In the genomic region with DNA sequence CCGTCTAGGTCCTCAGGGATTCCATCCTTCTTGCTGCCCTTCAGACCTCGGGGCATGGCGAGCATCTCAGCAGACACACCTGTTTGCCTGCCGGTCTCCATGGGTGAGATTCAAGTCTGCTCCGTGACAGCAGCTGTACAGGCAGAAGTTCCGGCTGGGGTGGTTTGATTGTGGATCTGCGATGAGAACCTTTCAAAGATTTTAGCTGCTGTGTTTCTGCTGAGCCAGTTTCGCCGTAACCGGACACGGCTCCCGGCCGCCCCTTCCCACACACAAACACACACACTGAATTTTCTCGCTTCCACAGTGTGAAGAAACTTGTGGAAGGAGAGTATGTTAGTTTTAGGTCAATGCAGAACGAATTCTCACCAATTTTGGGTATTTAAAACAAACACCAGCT, we compare ENCODE assay signal across 21 cellular contexts. TPM values are rescaled to one million over a fixed set of nuclear protein-coding genes. Genes with fewer than 3 reads are reported as not detected.
"Had no signal": no experiment of that assay in that cellular context is flagged by ENCODE, and none has a peak within 500 bp of the region (broad histone marks: within the 10 kb centered on the region; RNA-seq: fewer than 3 reads in every experiment).

Gene TAF11L10, minus strand, starts transcription at position 101 of the 400 bp plus-strand sequence.

RNA-seq across cellular contexts. Expression of gene TAF11L10, which starts in this region (rescaled TPM):
- total RNA-seq: activated naive CD4-positive, alpha-beta T cell treated with anti-CD3 and anti-CD28 coated beads for 36 hours; activated naive CD4-positive, alpha-beta T cell treated with anti-CD3 and anti-CD28 coated beads, Interleukin-2, amount 50 U/mL, for 72 hours; activated naive CD8-positive, alpha-beta T cell treated with anti-CD3 and anti-CD28 coated beads for 36 hours; activated naive CD8-positive, alpha-beta T cell treated with anti-CD3 and anti-CD28 coated beads, Interleukin-2, amount 10 ng/mL, durations not matched to agents 7 days and 5 days; activated T-cell treated with anti-CD3 and anti-CD28 coated beads, Interleukin-2, amount 50 U/mL, for 4 hours; activated T-cell treated with anti-CD3 and anti-CD28 coated beads, Interleukin-2, amount 50 U/mL, for 72 hours; activated T-helper 1 cell treated with anti-CD3 and anti-CD28 coated beads, Interleukin-12 subunit alpha, Interleukin-12 subunit beta, Interleukin-2, Interleukin-4 antibody, amounts not matched to agents 30 ng/mL and 10 ng/mL and 1 ng/mL, durations not matched to agents 14 hours and 24 hours and 36 hours; activated T-helper 17 cell treated with anti-CD3 and anti-CD28 coated beads, Interleukin-2, amount 50 U/mL, for 72 hours; activated T-helper 2 cell treated with anti-CD3 and anti-CD28 coated beads, Interferon-gamma antibody, Interleukin-2, Interleukin-4, amounts not matched to agents 10 μg/mL and 5 μg/mL and 100 μg/mL, durations not matched to agents 14 hours and 24 hours and 36 hours; adrenal gland; aorta; ascending aorta; astrocyte; body of pancreas; breast epithelium; bronchial epithelial cell; cardiac muscle cell; cardiac septum; cerebellum; chondrocyte had no signal
- polyA plus RNA-seq: adipose tissue, adrenal gland, aorta, cardiac muscle cell had no signal
